40 cellular contexts compared by ENCODE assay signal in the genomic region with DNA sequence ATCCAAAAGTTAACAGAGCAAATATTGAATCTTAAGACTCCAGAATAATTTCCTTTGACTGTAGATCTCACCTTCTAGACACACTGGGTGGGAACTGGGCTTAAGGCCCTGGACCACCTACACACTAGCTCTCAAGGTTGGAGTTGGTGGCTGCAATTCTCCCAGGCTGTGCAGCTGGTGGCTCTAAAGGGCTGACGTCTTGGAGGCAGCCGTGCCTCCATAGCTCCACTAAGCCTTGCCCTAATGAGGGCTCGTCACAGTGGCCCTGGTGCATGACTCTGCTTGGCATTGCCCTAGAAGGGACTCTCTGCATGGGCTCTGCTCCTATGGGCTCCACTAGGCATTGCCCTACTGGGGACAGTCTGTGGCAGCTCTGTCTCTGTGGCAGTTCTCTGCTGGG.
"Had no signal": no experiment of that assay in that cellular context is flagged by ENCODE, and none has a peak within 500 bp of the region (broad histone marks: within the 10 kb centered on the region; RNA-seq: fewer than 3 reads in every experiment).

No MANE protein-coding gene starts in this region.

- H3K4me3 ChIP-seq: adrenal gland, ascending aorta, body of pancreas, breast epithelium, cardiac muscle cell had no signal

- H3K27me3 ChIP-seq: adrenal gland, ascending aorta, body of pancreas, brain microvascular endothelial cell, breast epithelium, cardiac muscle cell had no signal

- H3K36me3 ChIP-seq: adrenal gland, ascending aorta, brain microvascular endothelial cell, breast epithelium, cardiac muscle cell had no signal

- H3K4me3 Mint-ChIP-seq: activated naive CD4-positive, alpha-beta T cell treated with anti-CD3 and anti-CD28 coated beads for 36 hours; activated naive CD4-positive, alpha-beta T cell treated with anti-CD3 and anti-CD28 coated beads, Interleukin-2, amount 10 ng/mL, durations not matched to agents 7 days and 5 days; activated naive CD4-positive, alpha-beta T cell treated with anti-CD3 and anti-CD28 coated beads, Interleukin-2, amount 50 U/mL, for 24 hours; activated naive CD8-positive, alpha-beta T cell; activated naive CD8-positive, alpha-beta T cell treated with anti-CD3 and anti-CD28 coated beads for 36 hours; activated naive CD8-positive, alpha-beta T cell treated with anti-CD3 and anti-CD28 coated beads, Interleukin-2, amount 10 ng/mL, durations not matched to agents 7 days and 5 days; activated naive CD8-positive, alpha-beta T cell treated with anti-CD3 and anti-CD28 coated beads, Interleukin-2, amount 50 U/mL, for 24 hours; activated T-cell treated with anti-CD3 and anti-CD28 coated beads, Interleukin-2, amount 50 U/mL, for 24 hours; activated T-cell treated with anti-CD3 and anti-CD28 coated beads, Interleukin-2, amount 50 U/mL, for 4 hours; activated T-cell treated with anti-CD3 and anti-CD28 coated beads, Interleukin-2, amount 50 U/mL, for 72 hours; activated T-helper 1 cell treated with anti-CD3 and anti-CD28 coated beads, Interleukin-12 subunit alpha, Interleukin-12 subunit beta, Interleukin-2, Interleukin-4 antibody, amounts not matched to agents 30 ng/mL and 10 ng/mL and 1 ng/mL, durations not matched to agents 14 hours and 24 hours and 36 hours; activated T-helper 17 cell treated with anti-CD3 and anti-CD28 coated beads, Interleukin-2, amount 50 U/mL, for 72 hours; brain; central memory CD8-positive, alpha-beta T cell had no signal

- H3K9me3 Mint-ChIP-seq: activated naive CD4-positive, alpha-beta T cell treated with anti-CD3 and anti-CD28 coated beads for 36 hours; activated naive CD4-positive, alpha-beta T cell treated with anti-CD3 and anti-CD28 coated beads, Interleukin-2, amount 10 ng/mL, durations not matched to agents 7 days and 5 days; activated T-cell treated with anti-CD3 and anti-CD28 coated beads, Interleukin-2, amount 50 U/mL, for 24 hours; activated T-cell treated with anti-CD3 and anti-CD28 coated beads, Interleukin-2, amount 50 U/mL, for 4 hours; activated T-helper 1 cell treated with anti-CD3 and anti-CD28 coated beads, Interleukin-12 subunit alpha, Interleukin-12 subunit beta, Interleukin-2, Interleukin-4 antibody, amounts not matched to agents 30 ng/mL and 10 ng/mL and 1 ng/mL, durations not matched to agents 14 hours and 24 hours and 36 hours; activated T-helper 17 cell treated with anti-CD3 and anti-CD28 coated beads, Interleukin-2, amount 50 U/mL, for 72 hours; activated T-helper 2 cell treated with anti-CD3 and anti-CD28 coated beads, Interferon-gamma antibody, Interleukin-2, Interleukin-4, amounts not matched to agents 10 μg/mL and 5 μg/mL and 100 μg/mL, durations not matched to agents 14 hours and 24 hours and 36 hours had no signal

- H3K36me3 Mint-ChIP-seq: activated naive CD4-positive, alpha-beta T cell treated with anti-CD3 and anti-CD28 coated beads, Interleukin-2, amount 10 ng/mL, durations not matched to agents 7 days and 5 days; activated naive CD4-positive, alpha-beta T cell treated with anti-CD3 and anti-CD28 coated beads, Interleukin-2, amount 50 U/mL, for 24 hours; activated naive CD4-positive, alpha-beta T cell treated with anti-CD3 and anti-CD28 coated beads, Interleukin-2, amount 50 U/mL, for 72 hours; activated naive CD8-positive, alpha-beta T cell; activated naive CD8-positive, alpha-beta T cell treated with anti-CD3 and anti-CD28 coated beads for 36 hours; activated naive CD8-positive, alpha-beta T cell treated with anti-CD3 and anti-CD28 coated beads, Interleukin-2, amount 10 ng/mL, durations not matched to agents 7 days and 5 days; brain had no signal

- ATAC-seq: activated naive CD4-positive, alpha-beta T cell treated with anti-CD3 and anti-CD28 coated beads, Interleukin-2, amount 50 U/mL, for 72 hours; activated naive CD8-positive, alpha-beta T cell treated with anti-CD3 and anti-CD28 coated beads, Interleukin-2, amount 50 U/mL, for 24 hours; activated T-cell treated with anti-CD3 and anti-CD28 coated beads, Interleukin-2, amount 50 U/mL, for 4 hours; activated T-cell treated with anti-CD3 and anti-CD28 coated beads, Interleukin-2, amount 50 U/mL, for 72 hours; activated T-helper 17 cell treated with anti-CD3 and anti-CD28 coated beads, Interleukin-2, amount 50 U/mL, for 72 hours; body of pancreas had no signal

- DNase-seq: activated effector memory CD4-positive, alpha-beta T cell treated with anti-CD3 and anti-CD28 coated beads, Interleukin-2, amount 50 U/mL, for 16 hours; activated effector memory CD4-positive, alpha-beta T cell treated with Interleukin-2 at 50 U/mL for 16 hours; activated gamma-delta T cell; activated gamma-delta T cell treated with Interleukin-2 at 50 U/mL for 16 hours; activated naive CD4-positive, alpha-beta T cell; activated naive CD4-positive, alpha-beta T cell treated with anti-CD3 and anti-CD28 coated beads for 36 hours; activated naive CD4-positive, alpha-beta T cell treated with anti-CD3 and anti-CD28 coated beads, Interleukin-2, amount 10 ng/mL, durations not matched to agents 7 days and 5 days; activated naive CD4-positive, alpha-beta T cell treated with anti-CD3 and anti-CD28 coated beads, Interleukin-2, amount 50 U/mL, for 16 hours; activated naive CD4-positive, alpha-beta T cell treated with Interleukin-2 at 50 U/mL for 16 hours; activated naive CD8-positive, alpha-beta T cell treated with anti-CD3 and anti-CD28 coated beads for 36 hours; activated naive CD8-positive, alpha-beta T cell treated with anti-CD3 and anti-CD28 coated beads, Interleukin-2, amount 10 ng/mL, durations not matched to agents 7 days and 5 days; activated naive CD8-positive, alpha-beta T cell treated with anti-CD3 and anti-CD28 coated beads, Interleukin-2, amount 50 U/mL, for 24 hours; activated T-cell treated with anti-CD3 and anti-CD28 coated beads, Interleukin-2, amount 50 U/mL, for 1 hour; activated T-cell treated with anti-CD3 and anti-CD28 coated beads, Interleukin-2, amount 50 U/mL, for 24 hours; activated T-cell treated with anti-CD3 and anti-CD28 coated beads, Interleukin-2, amount 50 U/mL, for 4 hours; activated T-cell treated with anti-CD3 and anti-CD28 coated beads, Interleukin-2, amount 50 U/mL, for 48 hours; activated T-cell treated with anti-CD3 and anti-CD28 coated beads, Interleukin-2, amount 50 U/mL, for 72 hours; adrenal gland; amniotic stem cell; amygdala; anterior cingulate cortex; aorta; body of pancreas; brain microvascular endothelial cell; caudate nucleus; central memory CD4-positive, alpha-beta T cell; cerebellar nuclear complex had no signal

- H3K27ac ChIP-seq: adrenal gland, ascending aorta, body of pancreas, brain microvascular endothelial cell, breast epithelium, cardiac muscle cell had no signal

- H3K27ac Mint-ChIP-seq: activated naive CD4-positive, alpha-beta T cell treated with anti-CD3 and anti-CD28 coated beads for 36 hours; activated naive CD4-positive, alpha-beta T cell treated with anti-CD3 and anti-CD28 coated beads, Interleukin-2, amount 10 ng/mL, durations not matched to agents 7 days and 5 days; activated naive CD4-positive, alpha-beta T cell treated with anti-CD3 and anti-CD28 coated beads, Interleukin-2, amount 50 U/mL, for 24 hours; activated naive CD4-positive, alpha-beta T cell treated with anti-CD3 and anti-CD28 coated beads, Interleukin-2, amount 50 U/mL, for 72 hours; activated naive CD8-positive, alpha-beta T cell; activated naive CD8-positive, alpha-beta T cell treated with anti-CD3 and anti-CD28 coated beads for 36 hours; activated naive CD8-positive, alpha-beta T cell treated with anti-CD3 and anti-CD28 coated beads, Interleukin-2, amount 10 ng/mL, durations not matched to agents 7 days and 5 days; activated naive CD8-positive, alpha-beta T cell treated with anti-CD3 and anti-CD28 coated beads, Interleukin-2, amount 50 U/mL, for 24 hours; activated T-cell treated with anti-CD3 and anti-CD28 coated beads, Interleukin-2, amount 50 U/mL, for 24 hours; activated T-cell treated with anti-CD3 and anti-CD28 coated beads, Interleukin-2, amount 50 U/mL, for 72 hours; activated T-helper 1 cell treated with anti-CD3 and anti-CD28 coated beads, Interleukin-12 subunit alpha, Interleukin-12 subunit beta, Interleukin-2, Interleukin-4 antibody, amounts not matched to agents 30 ng/mL and 10 ng/mL and 1 ng/mL, durations not matched to agents 14 hours and 24 hours and 36 hours; activated T-helper 17 cell treated with anti-CD3 and anti-CD28 coated beads, Interleukin-2, amount 50 U/mL, for 72 hours; activated T-helper 2 cell treated with anti-CD3 and anti-CD28 coated beads, Interferon-gamma antibody, Interleukin-2, Interleukin-4, amounts not matched to agents 10 μg/mL and 5 μg/mL and 100 μg/mL, durations not matched to agents 14 hours and 24 hours and 36 hours; brain had no signal

- FAIRE-seq: astrocyte, bronchial epithelial cell had no signal

- H3K4me1 ChIP-seq: adrenal gland, ascending aorta, body of pancreas, breast epithelium had no signal

- H3K9me3 ChIP-seq: ascending aorta, body of pancreas had no signal

- H3K4me1 Mint-ChIP-seq: activated naive CD4-positive, alpha-beta T cell treated with anti-CD3 and anti-CD28 coated beads, Interleukin-2, amount 10 ng/mL, durations not matched to agents 7 days and 5 days; activated naive CD4-positive, alpha-beta T cell treated with anti-CD3 and anti-CD28 coated beads, Interleukin-2, amount 50 U/mL, for 24 hours; activated naive CD8-positive, alpha-beta T cell treated with anti-CD3 and anti-CD28 coated beads for 36 hours; activated naive CD8-positive, alpha-beta T cell treated with anti-CD3 and anti-CD28 coated beads, Interleukin-2, amount 10 ng/mL, durations not matched to agents 7 days and 5 days; activated naive CD8-positive, alpha-beta T cell treated with anti-CD3 and anti-CD28 coated beads, Interleukin-2, amount 50 U/mL, for 24 hours; activated T-helper 17 cell treated with anti-CD3 and anti-CD28 coated beads, Interleukin-2, amount 50 U/mL, for 72 hours; brain; central memory CD8-positive, alpha-beta T cell had no signal
